In genomic region chr3:71528816-71529215, GRCh38 we compare ENCODE assay signal across 17 cellular contexts.
DNase-seq lines count a peak whose midpoint lies in the region; ATAC-seq and TF ChIP-seq lines count a peak whose summit lies in the region.
"Had no signal": no experiment of that assay in that cellular context is flagged by ENCODE, and none has a peak within 500 bp of the region (broad histone marks: within the 10 kb centered on the region; RNA-seq: fewer than 3 reads in every experiment).

No MANE protein-coding gene starts in this region.

- peaks cover 16% of the 10 kb centered on the region for H3K4me1 Mint-ChIP-seq in nephron

- no peaks in the 10 kb centered on the region for H3K27me3 Mint-ChIP-seq in nephron (ENCODE audit: low read depth)
- H3K27me3 Mint-ChIP-seq: activated CD4-positive, alpha-beta T cell treated with anti-CD3 and anti-CD28 coated beads, Interleukin-2, amount 10 ng/mL, durations not matched to agents 24 days and 14 days; CD4-positive, alpha-beta memory T cell had no signal

- H3K9me3 Mint-ChIP-seq in nephron: no peaks in the 10 kb centered on the region
- H3K9me3 Mint-ChIP-seq: activated CD4-positive, alpha-beta T cell treated with anti-CD3 and anti-CD28 coated beads, Interleukin-2, amount 10 ng/mL, durations not matched to agents 24 days and 14 days; CD4-positive, alpha-beta memory T cell had no signal

- TF ChIP-seq CTCF in nephron (IDR thresholded peaks at IDR 0.05; ENCODE audit: unreplicated experiment in 3 of 3): no peak

- no peak for DNase-seq in AML-193 (lab: John Stamatoyannopoulos, UW)
- DNase-seq in ACHN: no peak
- DNase-seq in Ammon's horn (ENCODE audit: low spot score): no peak
- DNase-seq: activated CD4-positive, alpha-beta T cell treated with anti-CD3 and anti-CD28 coated beads, Interleukin-2, amount 10 ng/mL, durations not matched to agents 24 days and 14 days; activated effector memory CD4-positive, alpha-beta T cell treated with Interleukin-2 at 50 U/mL for 16 hours; CD4-positive, alpha-beta memory T cell; DND-41; dorsolateral prefrontal cortex; esophagus squamous epithelium; heart right ventricle; NK-92 treated with Interleukin-12 subunit alpha and Interleukin-12 subunit beta, amount 100 ng/mL, for 24 hours; SHP77; substantia nigra had no signal

- peak overlapping the region in 2 of 3 experiments; percentile 19 to 80 for H3K27ac Mint-ChIP-seq in nephron
- H3K27ac Mint-ChIP-seq: activated CD4-positive, alpha-beta T cell treated with anti-CD3 and anti-CD28 coated beads, Interleukin-2, amount 10 ng/mL, durations not matched to agents 24 days and 14 days had no signal

- H3K4me3 Mint-ChIP-seq in nephron: no peak overlapping the region
- H3K4me3 Mint-ChIP-seq: activated CD4-positive, alpha-beta T cell treated with anti-CD3 and anti-CD28 coated beads, Interleukin-2, amount 10 ng/mL, durations not matched to agents 24 days and 14 days had no signal

- ATAC-seq in GM18909 (IDR thresholded peaks at IDR 0.05; ENCODE audit: poor library complexity, unreplicated experiment) (peak; percentile 82), GM21447 (IDR thresholded peaks at IDR 0.05; ENCODE audit: unreplicated experiment) (peak; percentile 69), HG03558 (IDR thresholded peaks at IDR 0.05; ENCODE audit: extremely low read depth, unreplicated experiment) (peak; percentile 57)
- ATAC-seq: heart right ventricle had no signal

- H3K36me3 Mint-ChIP-seq in nephron (ENCODE audit: low read depth): peaks cover 4% of the 10 kb centered on the region

- in situ Hi-C loops in ACHN (cut with HindIII; ENCODE audit: low pct_ligation_motif_present, low pct_unique_long_range_greater_than_20kb, low sequenced_read_pairs): no loop called here
